ENCODE assay signal across 35 cellular contexts in genomic region chr2:11044201-11044600, GRCh38.
"Had no signal": no experiment of that assay in that cellular context is flagged by ENCODE, and none has a peak within 500 bp of the region (broad histone marks: within the 10 kb centered on the region; RNA-seq: fewer than 3 reads in every experiment).

No MANE protein-coding gene starts in this region.

- H3K27ac ChIP-seq: ascending aorta, cardiac muscle cell, VCaP had no signal

- H3K4me3 ChIP-seq: ascending aorta, cardiac muscle cell had no signal

- H3K4me1 Mint-ChIP-seq: activated B cell treated with CpG ODN at 0.5 μM for 24 hours; activated CD4-positive, alpha-beta T cell treated with anti-CD3 and anti-CD28 coated beads, Interleukin-2, amount 10 ng/mL, durations not matched to agents 24 days and 14 days; activated naive CD4-positive, alpha-beta T cell treated with anti-CD3 and anti-CD28 coated beads, Interleukin-2, amount 10 ng/mL, durations not matched to agents 7 days and 5 days; activated naive CD4-positive, alpha-beta T cell treated with anti-CD3 and anti-CD28 coated beads, Interleukin-2, amount 50 U/mL, for 24 hours; activated naive CD8-positive, alpha-beta T cell treated with anti-CD3 and anti-CD28 coated beads, Interleukin-2, amount 10 ng/mL, durations not matched to agents 7 days and 5 days; activated naive CD8-positive, alpha-beta T cell treated with anti-CD3 and anti-CD28 coated beads, Interleukin-2, amount 50 U/mL, for 24 hours; activated T-helper 17 cell treated with anti-CD3 and anti-CD28 coated beads, Interleukin-2, amount 50 U/mL, for 72 hours; central memory CD8-positive, alpha-beta T cell; T-cell had no signal

- ATAC-seq: activated CD8-positive, alpha-beta T cell treated with anti-CD3 and anti-CD28 coated beads for 36 hours; activated naive CD8-positive, alpha-beta T cell treated with anti-CD3 and anti-CD28 coated beads, Interleukin-2, amount 50 U/mL, for 24 hours; activated T-cell treated with anti-CD3 and anti-CD28 coated beads, Interleukin-2, amount 50 U/mL, for 4 hours; activated T-cell treated with anti-CD3 and anti-CD28 coated beads, Interleukin-2, amount 50 U/mL, for 72 hours; activated T-helper 17 cell treated with anti-CD3 and anti-CD28 coated beads, Interleukin-2, amount 50 U/mL, for 72 hours; T-cell; T-helper 17 cell had no signal

- H3K9me3 Mint-ChIP-seq: activated naive CD8-positive, alpha-beta T cell treated with anti-CD3 and anti-CD28 coated beads, Interleukin-2, amount 10 ng/mL, durations not matched to agents 7 days and 5 days had no signal

- H3K36me3 Mint-ChIP-seq: activated CD4-positive, alpha-beta memory T cell treated with anti-CD3 and anti-CD28 coated beads for 36 hours; activated naive CD4-positive, alpha-beta T cell treated with anti-CD3 and anti-CD28 coated beads, Interleukin-2, amount 10 ng/mL, durations not matched to agents 7 days and 5 days; activated naive CD8-positive, alpha-beta T cell treated with anti-CD3 and anti-CD28 coated beads, Interleukin-2, amount 10 ng/mL, durations not matched to agents 7 days and 5 days; brain had no signal

- H3K4me3 Mint-ChIP-seq: activated B cell treated with CpG ODN at 0.5 μM for 24 hours; activated CD4-positive, alpha-beta memory T cell treated with anti-CD3 and anti-CD28 coated beads for 36 hours; activated CD4-positive, alpha-beta T cell treated with anti-CD3 and anti-CD28 coated beads, Interleukin-2, amount 10 ng/mL, durations not matched to agents 24 days and 14 days; activated CD8-positive, alpha-beta T cell treated with anti-CD3 and anti-CD28 coated beads for 36 hours; activated naive CD4-positive, alpha-beta T cell treated with anti-CD3 and anti-CD28 coated beads, Interleukin-2, amount 10 ng/mL, durations not matched to agents 7 days and 5 days; activated naive CD4-positive, alpha-beta T cell treated with anti-CD3 and anti-CD28 coated beads, Interleukin-2, amount 50 U/mL, for 24 hours; activated naive CD8-positive, alpha-beta T cell; activated naive CD8-positive, alpha-beta T cell treated with anti-CD3 and anti-CD28 coated beads, Interleukin-2, amount 10 ng/mL, durations not matched to agents 7 days and 5 days; activated naive CD8-positive, alpha-beta T cell treated with anti-CD3 and anti-CD28 coated beads, Interleukin-2, amount 50 U/mL, for 24 hours; activated T-cell treated with anti-CD3 and anti-CD28 coated beads, Interleukin-2, amount 50 U/mL, for 4 hours; activated T-cell treated with anti-CD3 and anti-CD28 coated beads, Interleukin-2, amount 50 U/mL, for 72 hours; activated T-helper 1 cell treated with anti-CD3 and anti-CD28 coated beads, Interleukin-12 subunit alpha, Interleukin-12 subunit beta, Interleukin-2, Interleukin-4 antibody, amounts not matched to agents 30 ng/mL and 10 ng/mL and 1 ng/mL, durations not matched to agents 14 hours and 24 hours and 36 hours; activated T-helper 17 cell treated with anti-CD3 and anti-CD28 coated beads, Interleukin-2, amount 50 U/mL, for 72 hours; brain; central memory CD8-positive, alpha-beta T cell; T-cell; T-helper 17 cell had no signal

- H3K27me3 ChIP-seq: ascending aorta, cardiac muscle cell had no signal

- H3K4me1 ChIP-seq: ascending aorta had no signal

- H3K36me3 ChIP-seq: ascending aorta, cardiac muscle cell had no signal

- H3K27ac Mint-ChIP-seq: activated B cell treated with CpG ODN at 0.5 μM for 24 hours; activated CD4-positive, alpha-beta memory T cell treated with anti-CD3 and anti-CD28 coated beads for 36 hours; activated CD4-positive, alpha-beta T cell treated with anti-CD3 and anti-CD28 coated beads, Interleukin-2, amount 10 ng/mL, durations not matched to agents 24 days and 14 days; activated CD8-positive, alpha-beta T cell treated with anti-CD3 and anti-CD28 coated beads for 36 hours; activated naive CD4-positive, alpha-beta T cell treated with anti-CD3 and anti-CD28 coated beads, Interleukin-2, amount 10 ng/mL, durations not matched to agents 7 days and 5 days; activated naive CD4-positive, alpha-beta T cell treated with anti-CD3 and anti-CD28 coated beads, Interleukin-2, amount 50 U/mL, for 24 hours; activated naive CD8-positive, alpha-beta T cell; activated naive CD8-positive, alpha-beta T cell treated with anti-CD3 and anti-CD28 coated beads, Interleukin-2, amount 10 ng/mL, durations not matched to agents 7 days and 5 days; activated naive CD8-positive, alpha-beta T cell treated with anti-CD3 and anti-CD28 coated beads, Interleukin-2, amount 50 U/mL, for 24 hours; activated T-cell treated with anti-CD3 and anti-CD28 coated beads, Interleukin-2, amount 50 U/mL, for 72 hours; activated T-helper 1 cell treated with anti-CD3 and anti-CD28 coated beads, Interleukin-12 subunit alpha, Interleukin-12 subunit beta, Interleukin-2, Interleukin-4 antibody, amounts not matched to agents 30 ng/mL and 10 ng/mL and 1 ng/mL, durations not matched to agents 14 hours and 24 hours and 36 hours; activated T-helper 17 cell treated with anti-CD3 and anti-CD28 coated beads, Interleukin-2, amount 50 U/mL, for 72 hours; T-cell; T-helper 17 cell had no signal

- DNase-seq: activated B cell treated with CpG ODN at 0.5 μM for 24 hours; activated CD4-positive, alpha-beta memory T cell treated with anti-CD3 and anti-CD28 coated beads for 36 hours; activated CD4-positive, alpha-beta T cell treated with anti-CD3 and anti-CD28 coated beads for 4 hours; activated CD4-positive, alpha-beta T cell treated with anti-CD3 and anti-CD28 coated beads, Interleukin-2, amount 10 ng/mL, durations not matched to agents 24 days and 14 days; activated CD4-positive, alpha-beta T cell treated with anti-CD3 and anti-CD28 coated beads, Interleukin-2, amount 50 U/mL, for 1 hour; activated CD4-positive, alpha-beta T cell treated with anti-CD3 and anti-CD28 coated beads, Interleukin-2, amount 50 U/mL, for 4 hours; activated CD4-positive, CD25-positive, alpha-beta regulatory T cell treated with anti-CD3 and anti-CD28 coated beads, Interleukin-2, amount 50 U/mL, for 72 hours; activated CD8-positive, alpha-beta memory T cell treated with anti-CD3 and anti-CD28 coated beads, Interleukin-2, amount 50 U/mL, for 4 hours; activated CD8-positive, alpha-beta T cell treated with anti-CD3 and anti-CD28 coated beads for 36 hours; activated effector memory CD4-positive, alpha-beta T cell treated with anti-CD3 and anti-CD28 coated beads, Interleukin-2, amount 50 U/mL, for 16 hours; activated gamma-delta T cell treated with Interleukin-2 at 50 U/mL for 16 hours; activated naive CD4-positive, alpha-beta T cell; activated naive CD4-positive, alpha-beta T cell treated with anti-CD3 and anti-CD28 coated beads, Interleukin-2, amount 10 ng/mL, durations not matched to agents 7 days and 5 days; activated naive CD8-positive, alpha-beta T cell treated with anti-CD3 and anti-CD28 coated beads, Interleukin-2, amount 10 ng/mL, durations not matched to agents 7 days and 5 days; activated naive CD8-positive, alpha-beta T cell treated with anti-CD3 and anti-CD28 coated beads, Interleukin-2, amount 50 U/mL, for 24 hours; activated T-cell treated with anti-CD3 and anti-CD28 coated beads for 4 hours; activated T-cell treated with anti-CD3 and anti-CD28 coated beads, Interleukin-2, amount 50 U/mL, for 1 hour; activated T-cell treated with anti-CD3 and anti-CD28 coated beads, Interleukin-2, amount 50 U/mL, for 4 hours; activated T-cell treated with anti-CD3 and anti-CD28 coated beads, Interleukin-2, amount 50 U/mL, for 72 hours; amygdala; anterior cingulate cortex; caudate nucleus; cerebellar nuclear complex; T-cell; T-helper 17 cell; T-helper 9 cell had no signal
